In the genomic region with DNA sequence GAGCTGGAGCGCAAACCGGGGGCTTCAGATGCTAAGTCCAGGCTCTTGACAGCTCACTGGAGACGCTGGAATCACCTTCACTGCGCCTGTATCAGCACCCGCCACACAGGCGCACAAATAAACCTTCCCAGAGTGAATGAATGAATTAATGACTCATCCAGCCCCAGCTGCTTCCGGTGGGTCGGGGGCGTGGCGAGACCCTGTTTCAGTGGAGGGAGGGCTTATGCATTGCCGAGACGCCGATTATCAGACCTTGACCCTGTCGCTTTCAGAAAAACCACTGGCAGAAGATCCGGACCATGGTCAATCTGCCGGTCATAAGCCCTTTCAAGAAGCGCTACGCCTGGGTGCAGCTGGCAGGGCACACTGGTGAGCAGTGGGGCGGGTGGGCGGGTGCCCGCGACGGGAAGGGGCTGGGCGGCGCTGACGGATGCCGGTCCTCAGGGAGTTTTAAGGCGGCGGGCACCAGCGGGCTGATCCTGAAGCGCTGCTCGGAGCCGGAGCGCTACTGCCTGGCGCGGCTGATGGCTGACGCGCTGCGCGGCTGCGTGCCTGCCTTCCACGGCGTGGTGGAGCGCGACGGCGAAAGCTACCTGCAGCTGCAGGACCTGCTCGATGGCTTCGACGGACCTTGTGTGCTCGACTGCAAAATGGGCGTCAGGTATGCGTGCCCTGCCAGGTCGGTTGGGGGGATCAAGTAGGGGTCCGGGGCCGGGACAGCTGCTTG, we compare ENCODE assay signal across 9 cellular contexts. TPM values are rescaled to one million over a fixed set of nuclear protein-coding genes. Genes with fewer than 3 reads are reported as not detected.
A peak's percentile ranks its signal among the peaks of the same experiment; 100 is the strongest.
DNase-seq lines count a peak whose midpoint lies in the region; ATAC-seq, FAIRE-seq and TF ChIP-seq lines count a peak whose summit lies in the region.
"Had no signal": no experiment of that assay in that cellular context is flagged by ENCODE, and none has a peak within 500 bp of the region (broad histone marks: within the 10 kb centered on the region; RNA-seq: fewer than 3 reads in every experiment).

No MANE protein-coding gene starts in this region.

- peak overlapping the region; percentile 45 for H3K4me3 ChIP-seq in A673 (ENCODE audit: low read depth, low read length, poor library complexity, severe bottlenecking)
- peak overlapping the region in 1 of 3 experiments; percentile 51 for H3K4me3 ChIP-seq in keratinocyte (ENCODE audit: control insufficient read depth in 2 of 3, extremely low read depth in 1 of 3, insufficient read depth in 2 of 3, low read depth in 1 of 3, low read length in 3 of 3)
- peak overlapping the region; percentile 36 for H3K4me3 ChIP-seq in thymus (ENCODE audit: low read length)
- H3K4me3 ChIP-seq in body of pancreas = no peak overlapping the region
- H3K4me3 ChIP-seq: right lobe of liver had no signal

- no peak overlapping the region for H3K9ac ChIP-seq in keratinocyte (ENCODE audit: control insufficient read depth, extremely low read depth, insufficient read depth, low read length)

- peak; percentile 89 for DNase-seq in A673 (ENCODE audit: low spot score)
- DNase-seq in activated naive CD4-positive, alpha-beta T cell treated with anti-CD3 and anti-CD28 coated beads, Interleukin-2, amount 50 U/mL, for 72 hours (ENCODE audit: low spot score in 2 of 2) = peak in 1 of 2 donors; percentile 49
- no peak for DNase-seq in keratinocyte (ENCODE audit: low read depth, low spot score)
- no peak for DNase-seq in body of pancreas
- DNase-seq in LoVo (ENCODE audit: low spot score) = no peak

- no peaks in the 10 kb centered on the region for H3K79me2 ChIP-seq in keratinocyte (ENCODE audit: control insufficient read depth, insufficient read depth, low read length)

- no peaks in the 10 kb centered on the region for H3K9me3 ChIP-seq in A673 (ENCODE audit: low read depth, low read length, poor library complexity, severe bottlenecking)
- no peaks in the 10 kb centered on the region for H3K9me3 ChIP-seq in keratinocyte (ENCODE audit: control insufficient read depth, low read depth, low read length)
- H3K9me3 ChIP-seq in thymus (ENCODE audit: control insufficient read depth) = no peaks in the 10 kb centered on the region
- no peaks in the 10 kb centered on the region for H3K9me3 ChIP-seq in body of pancreas
- H3K9me3 ChIP-seq: right lobe of liver had no signal

- TF ChIP-seq POLR2A in body of pancreas (IDR thresholded peaks at IDR 0.05) = no peak

- CTCF ChIA-PET in A673 (lab: Charles Lee) = no interaction called here

- H3K36me3 ChIP-seq in A673 (ENCODE audit: insufficient read depth, low read length, poor library complexity, severe bottlenecking) (no peaks in the 10 kb centered on the region), keratinocyte (ENCODE audit: control insufficient read depth in 2 of 2, extremely low read depth in 1 of 2, insufficient read depth in 2 of 2, low read length in 2 of 2) (no peaks in the 10 kb centered on the region), thymus (ENCODE audit: control insufficient read depth, insufficient read depth) (no peaks in the 10 kb centered on the region), body of pancreas (replicated peaks in 1 of 2; ENCODE audit: insufficient read depth in 1 of 2, low read depth in 2 of 2) (no peaks in the 10 kb centered on the region)
- H3K36me3 ChIP-seq: right lobe of liver had no signal

- H3K27ac ChIP-seq in A673 (ENCODE audit: low read depth, low read length, poor library complexity, severe bottlenecking) (no peak overlapping the region), keratinocyte (ENCODE audit: control insufficient read depth, insufficient read depth, low read length) (no peak overlapping the region), thymus (ENCODE audit: low read depth) (no peak overlapping the region), body of pancreas (no peak overlapping the region)
- H3K27ac ChIP-seq: right lobe of liver had no signal

- dilution Hi-C loops in keratinocyte (cut with MboI; ENCODE audit: extremely low pct_ligation_motif_present, low sequenced_read_pairs) = no loop called here

- H3K27me3 ChIP-seq in A673 (replicated peaks; ENCODE audit: insufficient read depth, low read depth, low read length, poor library complexity) (no peaks in the 10 kb centered on the region), keratinocyte (ENCODE audit: control insufficient read depth, extremely low read depth, insufficient read depth, low read length) (peaks cover 80% of the 10 kb centered on the region), thymus (ENCODE audit: control insufficient read depth, insufficient read depth) (peaks cover 74% of the 10 kb centered on the region), body of pancreas (no peaks in the 10 kb centered on the region)
- H3K27me3 ChIP-seq: right lobe of liver had no signal

- FAIRE-seq in keratinocyte (lab: Jason Lieb, UNC) = no peak

- WGBS in thymus = 5% methylated on average over 56 of the region's 56 CpGs
- 54 to 59% methylated on average over 6 to 53 of the region's 56 CpGs for WGBS in body of pancreas, 2 donors

- peak; percentile 44 for ATAC-seq in HG03097 (IDR thresholded peaks at IDR 0.05; ENCODE audit: low FRiP score, unreplicated experiment)
- ATAC-seq in activated naive CD4-positive, alpha-beta T cell treated with anti-CD3 and anti-CD28 coated beads, Interleukin-2, amount 50 U/mL, for 72 hours = peak; percentile 43 to 58
- no peak for ATAC-seq in GM18858 (IDR thresholded peaks at IDR 0.05; ENCODE audit: unreplicated experiment)
- no peak for ATAC-seq in body of pancreas

- peaks cover 3% of the 10 kb centered on the region for H3K9me1 ChIP-seq in keratinocyte (ENCODE audit: control insufficient read depth, extremely low read depth, insufficient read depth, low read length)

- no peaks in the 10 kb centered on the region for H3K9me3 Mint-ChIP-seq in activated naive CD4-positive, alpha-beta T cell treated with anti-CD3 and anti-CD28 coated beads, Interleukin-2, amount 50 U/mL, for 72 hours

- H3K4me1 ChIP-seq in A673 (ENCODE audit: insufficient read depth, low read length, poor library complexity, severe bottlenecking) (peaks cover 20% of the 10 kb centered on the region), keratinocyte (ENCODE audit: control insufficient read depth, extremely low read depth, insufficient read depth, low read length) (peaks cover 23% of the 10 kb centered on the region), thymus (ENCODE audit: control insufficient read depth, insufficient read depth, low read length) (peaks cover 10% of the 10 kb centered on the region), body of pancreas (peaks cover 4% of the 10 kb centered on the region)

- no peaks in the 10 kb centered on the region for H3K36me3 Mint-ChIP-seq in activated naive CD4-positive, alpha-beta T cell treated with anti-CD3 and anti-CD28 coated beads, Interleukin-2, amount 50 U/mL, for 72 hours

- H4K20me1 ChIP-seq in keratinocyte (ENCODE audit: control insufficient read depth, extremely low read depth, insufficient read depth, low read length) = no peaks in the 10 kb centered on the region

- no TSS peak for BruUV-seq in A673 (replicated peaks; lab: Mats Ljungman, UMichigan)

- TF ChIP-seq CTCF in A673 (conservative IDR thresholded peaks at IDR 0.05; ENCODE audit: low read depth, low read length) = no peak
- no peak for TF ChIP-seq CTCF in keratinocyte (optimal IDR thresholded peaks at IDR 0.05 in 1 of 3, IDR thresholded peaks at IDR 0.05 in 1 of 3, conservative IDR thresholded peaks at IDR 0.05 in 1 of 3; ENCODE audit: extremely low read depth in 1 of 3, insufficient read depth in 2 of 3, low read length in 3 of 3)
- TF ChIP-seq CTCF in body of pancreas (IDR thresholded peaks at IDR 0.05) = no peak

- H3K27ac Mint-ChIP-seq in activated naive CD4-positive, alpha-beta T cell treated with anti-CD3 and anti-CD28 coated beads, Interleukin-2, amount 50 U/mL, for 72 hours = no peak overlapping the region

- intact Hi-C loops in A673 (cut with micrococcal nuclease; ENCODE audit: unreplicated experiment) (no loop called here), body of pancreas (cut with DNase I) (no loop called here)

- H2AFZ ChIP-seq in keratinocyte (ENCODE audit: control insufficient read depth, low read length) = no peak overlapping the region

- POLR2A ChIA-PET in A673 (lab: Charles Lee; ENCODE audit: low non-redundant PET) = no interaction called here

- H3K4me2 ChIP-seq in keratinocyte (ENCODE audit: control insufficient read depth, extremely low read depth, insufficient read depth, low read depth, low read length) = peak overlapping the region; percentile 60

RNA-seq across cellular contexts. Expression of a gene that starts 7.7 kb away (rescaled TPM):
- 4.3 and 5.6 TPM in 2 replicates for total RNA-seq in A673 (2021)
- 1 to 10 TPM; 1.2 to 7.1 TPM for total RNA-seq in activated naive CD4-positive, alpha-beta T cell treated with anti-CD3 and anti-CD28 coated beads, Interleukin-2, amount 50 U/mL, for 72 hours
- 0.12 to 0.14 TPM in 2 of 3 replicates, not detected in the other for polyA plus RNA-seq in keratinocyte
- not detected for polyA plus RNA-seq in keratinocyte (2011; ENCODE audit: low read depth)
- 0.22 TPM in 1 of 2 replicates, not detected in the other for polyA plus RNA-seq in keratinocyte (2011; cell fraction: cytosol; rRNA removed)
- polyA plus RNA-seq in keratinocyte (2011; cell fraction: nucleus; rRNA removed) = 0.15 TPM in 1 of 2 replicates, not detected in the other
- 0.11 TPM in 1 of 2 replicates, not detected in the other for polyA plus RNA-seq in keratinocyte (2012; ENCODE audit: low replicate concordance)
- polyA minus RNA-seq in keratinocyte = not detected in 3 replicates
- 3.3 TPM for polyA minus RNA-seq in keratinocyte (2011; cell fraction: cytosol; rRNA and poly(A)+ RNA removed)
- polyA minus RNA-seq in keratinocyte (2011; cell fraction: nucleus; rRNA and poly(A)+ RNA removed) = not detected in 2 replicates
- polyA plus RNA-seq in thymus = 0.66 TPM
- total RNA-seq in body of pancreas = under 1 TPM; 0.33 to 0.52 TPM

RNA-seq across cellular contexts. Expression of a gene that starts 12.3 kb away (rescaled TPM):
- total RNA-seq in A673 (2021) (3.8 and 5.4 TPM in 2 replicates), body of pancreas (not detected)
- total RNA-seq in activated naive CD4-positive, alpha-beta T cell treated with anti-CD3 and anti-CD28 coated beads, Interleukin-2, amount 50 U/mL, for 72 hours = under 1 TPM; 0.20 to 0.51 TPM
- polyA plus RNA-seq in keratinocyte (not detected in 3 replicates), thymus (0.66 TPM)
- polyA plus RNA-seq in keratinocyte (2011; ENCODE audit: low read depth) = not detected
- not detected in 2 replicates for polyA plus RNA-seq in keratinocyte (2011; cell fraction: cytosol; rRNA removed)
- polyA plus RNA-seq in keratinocyte (2011; cell fraction: nucleus; rRNA removed) = not detected in 2 replicates
- not detected in 2 replicates for polyA plus RNA-seq in keratinocyte (2012; ENCODE audit: low replicate concordance)
- not detected in 3 replicates for polyA minus RNA-seq in keratinocyte
- not detected for polyA minus RNA-seq in keratinocyte (2011; cell fraction: cytosol; rRNA and poly(A)+ RNA removed)
- polyA minus RNA-seq in keratinocyte (2011; cell fraction: nucleus; rRNA and poly(A)+ RNA removed) = not detected in 2 replicates

RNA-seq across cellular contexts. Expression of a gene that starts 42.7 kb away (rescaled TPM):
- 68.7 and 69.8 TPM in 2 replicates for total RNA-seq in A673 (2021)
- total RNA-seq in activated naive CD4-positive, alpha-beta T cell treated with anti-CD3 and anti-CD28 coated beads, Interleukin-2, amount 50 U/mL, for 72 hours = 10 to 100 TPM; 47.8 to 66.3 TPM
- 5.9 to 12.6 TPM (median 11.6 TPM) in 3 replicates for polyA plus RNA-seq in keratinocyte
- polyA plus RNA-seq in keratinocyte (2011; ENCODE audit: low read depth) = 11.2 TPM
- 8.7 and 11.7 TPM in 2 replicates for polyA plus RNA-seq in keratinocyte (2011; cell fraction: cytosol; rRNA removed)
- polyA plus RNA-seq in keratinocyte (2011; cell fraction: nucleus; rRNA removed) = 32.2 and 36.3 TPM in 2 replicates
- 14.6 and 22.9 TPM in 2 replicates for polyA plus RNA-seq in keratinocyte (2012; ENCODE audit: low replicate concordance)
- 9.3 to 50.7 TPM (median 16.2 TPM) in 3 replicates for polyA minus RNA-seq in keratinocyte
- polyA minus RNA-seq in keratinocyte (2011; cell fraction: cytosol; rRNA and poly(A)+ RNA removed) = 15.2 TPM
- 20.3 and 28.6 TPM in 2 replicates for polyA minus RNA-seq in keratinocyte (2011; cell fraction: nucleus; rRNA and poly(A)+ RNA removed)
- polyA plus RNA-seq in thymus = 11.5 TPM
- total RNA-seq in body of pancreas = 10 to 100 TPM; 23.1 to 43.5 TPM

RNA-seq across cellular contexts. Expression of a gene that starts 57.7 kb away (rescaled TPM):
- total RNA-seq in A673 (2021) = 26.0 and 32.5 TPM in 2 replicates
- total RNA-seq in activated naive CD4-positive, alpha-beta T cell treated with anti-CD3 and anti-CD28 coated beads, Interleukin-2, amount 50 U/mL, for 72 hours = 1 to 10 TPM; 1.7 to 2.9 TPM
- polyA plus RNA-seq in keratinocyte = 7.1 to 13.5 TPM (median 9.0 TPM) in 3 replicates
- 23.1 TPM for polyA plus RNA-seq in keratinocyte (2011; ENCODE audit: low read depth)
- polyA plus RNA-seq in keratinocyte (2011; cell fraction: cytosol; rRNA removed) = 6.4 and 6.5 TPM in 2 replicates
- polyA plus RNA-seq in keratinocyte (2011; cell fraction: nucleus; rRNA removed) = 14.5 and 15.6 TPM in 2 replicates
- 8.9 and 24.2 TPM in 2 replicates for polyA plus RNA-seq in keratinocyte (2012; ENCODE audit: low replicate concordance)
- polyA minus RNA-seq in keratinocyte = 19.6 to 47.6 TPM (median 20.1 TPM) in 3 replicates
- 26.7 TPM for polyA minus RNA-seq in keratinocyte (2011; cell fraction: cytosol; rRNA and poly(A)+ RNA removed)
- 12.1 and 15.8 TPM in 2 replicates for polyA minus RNA-seq in keratinocyte (2011; cell fraction: nucleus; rRNA and poly(A)+ RNA removed)
- 1.5 TPM for polyA plus RNA-seq in thymus
- total RNA-seq in body of pancreas = 10 to 100 TPM; 10.9 to 12.5 TPM

Comparison
In these comparisons a context has a peak if more than half of its experiments do, and no peak if none do; other contexts are left out.
1. H3K4me3 ChIP-seq: peak in A673 (single experiment) and thymus (single experiment); none in body of pancreas (0 of 2).
2. ATAC-seq: peak in HG03097 (single experiment) and activated naive CD4-positive, alpha-beta T cell treated with anti-CD3 and anti-CD28 coated beads, Interleukin-2, amount 50 U/mL, for 72 hours (2 of 2); none in GM18858 (single experiment) and body of pancreas (single experiment).